Comparison of ENCODE assay signal across 25 cellular contexts in genomic region chr4:169352332-169352731, GRCh38.
"Had no signal": no experiment of that assay in that cellular context is flagged by ENCODE, and none has a peak within 500 bp of the region (broad histone marks: within the 10 kb centered on the region; RNA-seq: fewer than 3 reads in every experiment).

No MANE protein-coding gene starts in this region.

- H3K36me3 ChIP-seq: gastroesophageal sphincter, heart left ventricle, left ventricle myocardium inferior, lower lobe of right lung, ovary, sigmoid colon, tibial nerve, upper lobe of left lung, vagina had no signal

- ATAC-seq: foreskin keratinocyte; gastroesophageal sphincter; lower lobe of right lung; natural killer cell; psoas muscle; stimulated activated effector memory CD8-positive, alpha-beta T cell treated with anti-CD3 and anti-CD28 coated beads, Interleukin-12 subunit alpha, Interleukin-12 subunit beta, amount 100 ng/mL, for 72 hours had no signal

- DNase-seq: effector CD4-positive, alpha-beta T cell; foreskin keratinocyte; kidney; left ventricle myocardium inferior; lower lobe of right lung; natural killer cell; occipital lobe; posterior cingulate gyrus; psoas muscle; sigmoid colon; stimulated activated CD4-positive, alpha-beta T cell treated with anti-CD3 and anti-CD28 coated beads, Interleukin-2, amount 100 ng/mL, for 24 hours; stimulated activated CD4-positive, alpha-beta T cell treated with anti-CD3 and anti-CD28 coated beads, Interleukin-4, amount 100 ng/mL, for 24 hours; stimulated activated naive CD4-positive, alpha-beta T cell treated with Interleukin-2 at 50 U/mL for 16 hours; upper lobe of left lung had no signal

- H3K27ac ChIP-seq: epithelial cell of prostate, foreskin keratinocyte, gastroesophageal sphincter, hepatocyte, left ventricle myocardium inferior, lower lobe of right lung, psoas muscle, sigmoid colon, testis, tibial nerve, upper lobe of left lung, vagina had no signal

- H3K79me2 ChIP-seq: hepatocyte had no signal

- H3K27me3 ChIP-seq: dorsolateral prefrontal cortex, foreskin keratinocyte, gastroesophageal sphincter, heart left ventricle, hepatocyte, ovary, sigmoid colon, testis, tibial nerve, upper lobe of left lung, vagina had no signal

- H3K9me3 ChIP-seq: gastroesophageal sphincter, lower lobe of right lung, ovary, psoas muscle, testis, upper lobe of left lung, vagina had no signal

- H3K4me1 ChIP-seq: foreskin keratinocyte, gastroesophageal sphincter, lower lobe of right lung, psoas muscle, sigmoid colon, testis, upper lobe of left lung, vagina had no signal

- H2AFZ ChIP-seq: hepatocyte had no signal

- H3K4me3 ChIP-seq: gastroesophageal sphincter, heart left ventricle, hepatocyte, left ventricle myocardium inferior, lower lobe of right lung, ovary, psoas muscle, sigmoid colon, testis, tibial nerve, upper lobe of left lung, vagina had no signal

- H3K4me2 ChIP-seq: hepatocyte had no signal

- FAIRE-seq: colon had no signal
